In the genomic region with DNA sequence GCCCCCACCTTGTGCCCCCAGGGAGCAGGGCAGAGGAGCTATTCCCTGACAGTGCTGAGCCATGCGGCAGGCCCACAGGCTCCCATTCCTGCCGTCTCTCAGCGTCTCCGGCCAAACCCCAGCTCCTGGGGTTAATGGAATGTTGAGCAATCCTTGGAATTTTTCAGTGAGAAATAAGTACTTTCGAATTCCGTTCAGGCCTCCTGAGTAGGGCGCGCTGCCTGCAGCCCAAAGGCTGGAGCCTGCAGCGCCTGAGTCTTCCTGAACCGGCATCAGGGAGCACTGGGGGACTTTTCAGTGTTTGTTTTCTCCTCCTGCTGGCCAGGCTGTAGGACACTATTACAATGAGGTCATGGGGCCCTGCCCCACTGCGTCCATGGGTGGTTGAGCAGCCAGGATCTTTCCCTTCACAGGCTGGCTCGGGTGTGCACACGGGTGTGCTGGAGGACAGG, we compare ENCODE assay signal across 9 cellular contexts. TPM values are rescaled to one million over a fixed set of nuclear protein-coding genes. Genes with fewer than 3 reads are reported as not detected.
DNase-seq lines count a peak whose midpoint lies in the region; ATAC-seq, FAIRE-seq and TF ChIP-seq lines count a peak whose summit lies in the region.
"Had no signal": no experiment of that assay in that cellular context is flagged by ENCODE, and none has a peak within 500 bp of the region (broad histone marks: within the 10 kb centered on the region; RNA-seq: fewer than 3 reads in every experiment).

No MANE protein-coding gene starts in this region.

- H3K27ac ChIP-seq in coronary artery (peak overlapping the region; percentile 89 to 94), liver (ENCODE audit: low read depth in 1 of 2, low read length in 2 of 2) (peak overlapping the region; percentile 46 to 61), temporal lobe (ENCODE audit: low read depth, low read length) (peak overlapping the region; percentile 86), small intestine (ENCODE audit: low read depth in 1 of 2, low read length in 1 of 2) (peak overlapping the region in 1 of 2 donors; percentile 80)
- H3K27ac ChIP-seq: KMS-11 had no signal

- peak overlapping the region in 1 of 2 donors; percentile 54 for H3K9ac ChIP-seq in liver (ENCODE audit: low read depth in 1 of 2, low read length in 2 of 2)
- H3K9ac ChIP-seq: KMS-11 had no signal

- H3K36me3 ChIP-seq in liver (ENCODE audit: control insufficient read depth in 4 of 4, insufficient read depth in 3 of 4, low read depth in 1 of 4, low read length in 3 of 4): no peaks in the 10 kb centered on the region
- no peaks in the 10 kb centered on the region for H3K36me3 ChIP-seq in small intestine (ENCODE audit: control insufficient read depth in 2 of 2, insufficient read depth in 2 of 2, low read length in 2 of 2)

- no peak for ATAC-seq in HG02642 (IDR thresholded peaks at IDR 0.05; ENCODE audit: poor library complexity, unreplicated experiment)
- no peak for ATAC-seq in GM19328 (IDR thresholded peaks at IDR 0.05; ENCODE audit: unreplicated experiment)

- no peak for FAIRE-seq in small intestine (lab: Jason Lieb, UNC)

- TF ChIP-seq CTCF in coronary artery (IDR thresholded peaks at IDR 0.05) (no peak), liver (IDR thresholded peaks at IDR 0.05; ENCODE audit: low read depth, low read length, missing input control) (no peak)

- H3K4me1 ChIP-seq in liver (ENCODE audit: control insufficient read depth in 4 of 4, insufficient read depth in 4 of 4, low read length in 3 of 4): peaks cover 4 to 11% (median 6%) of the 10 kb centered on the region in 4 donors
- H3K4me1 ChIP-seq in small intestine (ENCODE audit: control insufficient read depth in 2 of 2, insufficient read depth in 1 of 2, low read depth in 1 of 2, low read length in 1 of 2): peaks cover 0 to 3% of the 10 kb centered on the region in 2 donors

- H3K9me3 ChIP-seq in liver (ENCODE audit: control insufficient read depth in 4 of 4, low read length in 3 of 4) (no peaks in the 10 kb centered on the region), small intestine (ENCODE audit: control insufficient read depth, low read depth) (no peaks in the 10 kb centered on the region)

- peak overlapping the region; percentile 50 for H3K4me3 ChIP-seq in coronary artery
- peak overlapping the region in 1 of 3 donors; percentile 4 for H3K4me3 ChIP-seq in liver (ENCODE audit: low read depth in 1 of 3, low read length in 3 of 3)
- H3K4me3 ChIP-seq in small intestine (ENCODE audit: low read depth in 1 of 2, low read length in 2 of 2): no peak overlapping the region

- peak; percentile 50 to 72 for TF ChIP-seq RAD21 in liver (IDR thresholded peaks at IDR 0.05)

- DNase-seq in HT1080 (ENCODE audit: low read depth) (peak; percentile 80), coronary artery (ENCODE audit: low spot score) (peak; percentile 85), small intestine (no peak)
- DNase-seq in activated T-cell treated with anti-CD3 and anti-CD28 coated beads, Interleukin-2, amount 50 U/mL, for 1 hour: no peak

- H3K27me3 ChIP-seq in liver (ENCODE audit: control insufficient read depth in 4 of 4, insufficient read depth in 4 of 4, low read length in 3 of 4): no peaks in the 10 kb centered on the region
- no peaks in the 10 kb centered on the region for H3K27me3 ChIP-seq in small intestine (ENCODE audit: control insufficient read depth in 2 of 2, insufficient read depth in 2 of 2, low read length in 2 of 2)

- 27% methylated on average over 13 of the region's 13 CpGs for WGBS in liver
- 35 to 61% (median 51%) methylated on average over 13 of the region's 13 CpGs for WGBS in small intestine, 3 donors

TF ChIP-seq in liver, 16 proteins besides CTCF, POLR2A, EP300 and RAD21:
- no peak for TF ChIP-seq FOXA1 (IDR thresholded peaks at IDR 0.05)
- TF ChIP-seq NR2F2 (IDR thresholded peaks at IDR 0.05): peak; percentile 70
- peak; percentile 60 for TF ChIP-seq SP1 (IDR thresholded peaks at IDR 0.05)
- TF ChIP-seq TAF1 (conservative IDR thresholded peaks at IDR 0.05): no peak
- TF ChIP-seq HNF4G (IDR thresholded peaks at IDR 0.05): no peak
- no peak for TF ChIP-seq FOXA2 (IDR thresholded peaks at IDR 0.05)
- TF ChIP-seq REST (IDR thresholded peaks at IDR 0.05): peak; percentile 33
- no peak for TF ChIP-seq EGR1 (IDR thresholded peaks at IDR 0.05; ENCODE audit: low read depth in 2 of 2)
- peak; percentile 34 to 55 for TF ChIP-seq RXRA (IDR thresholded peaks at IDR 0.05)
- TF ChIP-seq JUND (IDR thresholded peaks at IDR 0.05): no peak
- TF ChIP-seq GABPA (IDR thresholded peaks at IDR 0.05 in 1 of 2, conservative IDR thresholded peaks at IDR 0.05 in 1 of 2): no peak
- TF ChIP-seq, protein P1, sequence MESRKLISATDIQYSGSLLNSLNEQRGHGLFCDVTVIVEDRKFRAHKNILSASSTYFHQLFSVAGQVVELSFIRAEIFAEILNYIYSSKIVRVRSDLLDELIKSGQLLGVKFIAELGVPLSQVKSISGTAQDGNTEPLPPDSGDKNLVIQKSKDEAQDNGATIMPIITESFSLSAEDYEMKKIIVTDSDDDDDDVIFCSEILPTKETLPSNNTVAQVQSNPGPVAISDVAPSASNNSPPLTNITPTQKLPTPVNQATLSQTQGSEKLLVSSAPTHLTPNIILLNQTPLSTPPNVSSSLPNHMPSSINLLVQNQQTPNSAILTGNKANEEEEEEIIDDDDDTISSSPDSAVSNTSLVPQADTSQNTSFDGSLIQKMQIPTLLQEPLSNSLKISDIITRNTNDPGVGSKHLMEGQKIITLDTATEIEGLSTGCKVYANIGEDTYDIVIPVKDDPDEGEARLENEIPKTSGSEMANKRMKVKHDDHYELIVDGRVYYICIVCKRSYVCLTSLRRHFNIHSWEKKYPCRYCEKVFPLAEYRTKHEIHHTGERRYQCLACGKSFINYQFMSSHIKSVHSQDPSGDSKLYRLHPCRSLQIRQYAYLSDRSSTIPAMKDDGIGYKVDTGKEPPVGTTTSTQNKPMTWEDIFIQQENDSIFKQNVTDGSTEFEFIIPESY (IDR thresholded peaks at IDR 0.05): no peak
- TF ChIP-seq, protein P2, sequence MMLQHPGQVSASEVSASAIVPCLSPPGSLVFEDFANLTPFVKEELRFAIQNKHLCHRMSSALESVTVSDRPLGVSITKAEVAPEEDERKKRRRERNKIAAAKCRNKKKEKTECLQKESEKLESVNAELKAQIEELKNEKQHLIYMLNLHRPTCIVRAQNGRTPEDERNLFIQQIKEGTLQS (IDR thresholded peaks at IDR 0.05): peak; percentile 22
- TF ChIP-seq MAX (IDR thresholded peaks at IDR 0.05): no peak
- TF ChIP-seq HNF4A (conservative IDR thresholded peaks at IDR 0.05): peak in 1 of 2 donors; percentile 27

RNA-seq across cellular contexts. Expression of gene CSF1, which starts 33.3 kb away (rescaled TPM):
- total RNA-seq in HT1080 (2014; rRNA removed; shearing (Covaris generic)): 19.9 and 22.0 TPM in 2 replicates
- 30.8 and 30.9 TPM in 2 replicates for polyA plus RNA-seq in HT1080 (2015; cell fraction: cytosol; rRNA removed)
- 53.4 and 65.8 TPM in 2 replicates for polyA plus RNA-seq in HT1080 (2015; cell fraction: nucleus; rRNA removed)
- 10 to 100 TPM in 1 of 2 donors, 1 to 10 TPM in 1; 6.3 to 15.2 TPM for total RNA-seq in liver
- polyA plus RNA-seq in liver: 10 to 100 TPM; 11.0 to 11.7 TPM
- 1.7 TPM for total RNA-seq in temporal lobe
- 10 to 100 TPM in 1 of 3 donors, 1 to 10 TPM in 1, under 1 TPM in 1; 0.89 to 15.5 (median 1.1) TPM for polyA plus RNA-seq in small intestine

Comparison
In these comparisons a context has a peak if more than half of its experiments do, and no peak if none do; other contexts are left out.
1. DNase-seq: peak in HT1080 (single experiment) and coronary artery (single experiment); none in small intestine (single experiment) and activated T-cell treated with anti-CD3 and anti-CD28 coated beads, Interleukin-2, amount 50 U/mL, for 1 hour (single experiment).